Comparison of ENCODE assay signal across 12 cellular contexts in the genomic region with DNA sequence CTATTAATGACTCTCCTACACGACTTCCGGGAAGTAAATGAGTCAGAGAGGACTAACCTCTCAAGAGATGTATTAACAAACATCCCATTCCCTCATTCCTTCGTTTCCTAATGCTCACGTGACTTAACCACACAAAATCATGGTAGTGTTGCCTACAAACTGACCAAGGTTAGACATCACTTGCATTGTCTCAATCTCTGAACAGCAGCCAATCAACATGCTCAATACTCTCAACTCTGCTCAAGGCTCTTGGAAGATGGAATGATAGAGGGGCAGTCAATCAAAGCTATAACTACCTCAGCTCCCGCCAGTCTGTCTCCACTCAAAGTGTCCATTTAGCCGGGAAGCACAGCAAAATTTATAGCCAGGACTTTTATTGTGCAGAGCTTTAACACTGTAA.
A peak's percentile ranks its signal among the peaks of the same experiment; 100 is the strongest.
DNase-seq lines count a peak whose midpoint lies in the region; ATAC-seq, FAIRE-seq and TF ChIP-seq lines count a peak whose summit lies in the region.
"Had no signal": no experiment of that assay in that cellular context is flagged by ENCODE, and none has a peak within 500 bp of the region (broad histone marks: within the 10 kb centered on the region; RNA-seq: fewer than 3 reads in every experiment).

No MANE protein-coding gene starts in this region.

- no peaks in the 10 kb centered on the region for H3K9me3 Mint-ChIP-seq in natural killer cell treated with Interleukin-12 subunit alpha and Interleukin-12 subunit beta and Interleukin-15 and Interleukin-18, amount 100 ng/mL, for 72 hours

- no peak for TF ChIP-seq POLR2A in GM12891 (IDR thresholded peaks at IDR 0.05; ENCODE audit: low read depth, low read length)

- H3K9me3 ChIP-seq in tibial artery = no peaks in the 10 kb centered on the region
- H3K9me3 ChIP-seq: HAP-1 had no signal

- no peak for ATAC-seq in natural killer cell treated with Interleukin-12 subunit alpha and Interleukin-12 subunit beta and Interleukin-15 and Interleukin-18, amount 100 ng/mL, for 72 hours
- no peak for ATAC-seq in GM18502 (IDR thresholded peaks at IDR 0.05; ENCODE audit: poor library complexity, unreplicated experiment)

- no peak overlapping the region for H3K27ac Mint-ChIP-seq in natural killer cell treated with Interleukin-12 subunit alpha and Interleukin-12 subunit beta and Interleukin-15 and Interleukin-18, amount 100 ng/mL, for 72 hours

- H3K27me3 Mint-ChIP-seq in natural killer cell treated with Interleukin-12 subunit alpha and Interleukin-12 subunit beta and Interleukin-15 and Interleukin-18, amount 100 ng/mL, for 72 hours = peaks cover 0 to 4% of the 10 kb centered on the region in 2 donors

- intact Hi-C loops in tibial artery (cut with DNase I; ENCODE audit: low total_unique reads) = no loop called here

- peaks cover 0 to 6% (median 0%) of the 10 kb centered on the region in 4 donors for H3K4me1 ChIP-seq in tibial artery
- H3K4me1 ChIP-seq: HAP-1 had no signal

- no peak overlapping the region for H3K27ac ChIP-seq in tibial artery

- peak; percentile 57 for DNase-seq in AG08395 (ENCODE audit: low spot score)
- DNase-seq in GM12891 (ENCODE audit: insufficient read length, low spot score) = no peak
- peak; percentile 75 for DNase-seq in RPMI7951 (ENCODE audit: low read depth)
- DNase-seq in fibroblast of the aortic adventitia (ENCODE audit: low read depth) = peak; percentile 44
- no peak for DNase-seq in activated T-cell treated with anti-CD3 and anti-CD28 coated beads, Interleukin-2, amount 50 U/mL, for 48 hours
- DNase-seq in natural killer cell treated with Interleukin-12 subunit alpha and Interleukin-12 subunit beta and Interleukin-15 and Interleukin-18, amount 100 ng/mL, for 72 hours (ENCODE audit: low spot score) = no peak
- no peak for DNase-seq in tibial artery
- DNase-seq: NCI-H748 treated with DMSO at 0.1 percent for 48 hours had no signal

- FAIRE-seq in GM12891 (lab: Jason Lieb, UNC) = peak; percentile 51
- FAIRE-seq: G401.6, RCC 7860 had no signal

- H3K27me3 ChIP-seq in tibial artery = no peaks in the 10 kb centered on the region

- no peak overlapping the region for H3K4me3 ChIP-seq in fibroblast of the aortic adventitia (ENCODE audit: low read depth, low read length)
- H3K4me3 ChIP-seq in tibial artery = no peak overlapping the region
- H3K4me3 ChIP-seq: HAP-1 had no signal

- H3K36me3 ChIP-seq in tibial artery = no peaks in the 10 kb centered on the region
- H3K36me3 ChIP-seq: HAP-1 had no signal

- no peak overlapping the region for H3K4me3 Mint-ChIP-seq in natural killer cell treated with Interleukin-12 subunit alpha and Interleukin-12 subunit beta and Interleukin-15 and Interleukin-18, amount 100 ng/mL, for 72 hours

- H3K36me3 Mint-ChIP-seq in natural killer cell treated with Interleukin-12 subunit alpha and Interleukin-12 subunit beta and Interleukin-15 and Interleukin-18, amount 100 ng/mL, for 72 hours = no peaks in the 10 kb centered on the region

- peaks cover 3 to 5% of the 10 kb centered on the region in 2 donors for H3K4me1 Mint-ChIP-seq in natural killer cell treated with Interleukin-12 subunit alpha and Interleukin-12 subunit beta and Interleukin-15 and Interleukin-18, amount 100 ng/mL, for 72 hours (ENCODE audit: low read depth in 2 of 2)

- no peak for TF ChIP-seq CTCF in fibroblast of the aortic adventitia (IDR thresholded peaks at IDR 0.05; ENCODE audit: insufficient read depth, low read length)
- TF ChIP-seq CTCF in tibial artery (IDR thresholded peaks at IDR 0.05) = no peak

TF ChIP-seq in GM12891, 5 proteins besides CTCF, POLR2A, EP300 and RAD21:
- no peak for TF ChIP-seq PAX5 (IDR thresholded peaks at IDR 0.05; ENCODE audit: insufficient read depth, low read length, severe bottlenecking)
- no peak for TF ChIP-seq TAF1 (IDR thresholded peaks at IDR 0.05; ENCODE audit: low read depth, low read length)
- TF ChIP-seq SPI1 (IDR thresholded peaks at IDR 0.05; ENCODE audit: low read depth, low read length) = no peak
- no peak for TF ChIP-seq POU2F2 (IDR thresholded peaks at IDR 0.05; ENCODE audit: low read depth, low read length)
- no peak for TF ChIP-seq POLR2AphosphoS5 (IDR thresholded peaks at IDR 0.05; ENCODE audit: low read depth, low read length)

Comparison
In these comparisons a context has a peak if more than half of its experiments do, and no peak if none do; other contexts are left out.
1. DNase-seq: peak in AG08395 (single experiment), RPMI7951 (single experiment) and fibroblast of the aortic adventitia (single experiment); none in GM12891 (single experiment), activated T-cell treated with anti-CD3 and anti-CD28 coated beads, Interleukin-2, amount 50 U/mL, for 48 hours (0 of 2), natural killer cell treated with Interleukin-12 subunit alpha and Interleukin-12 subunit beta and Interleukin-15 and Interleukin-18, amount 100 ng/mL, for 72 hours (single experiment) and tibial artery (0 of 2).